In the genomic region with DNA sequence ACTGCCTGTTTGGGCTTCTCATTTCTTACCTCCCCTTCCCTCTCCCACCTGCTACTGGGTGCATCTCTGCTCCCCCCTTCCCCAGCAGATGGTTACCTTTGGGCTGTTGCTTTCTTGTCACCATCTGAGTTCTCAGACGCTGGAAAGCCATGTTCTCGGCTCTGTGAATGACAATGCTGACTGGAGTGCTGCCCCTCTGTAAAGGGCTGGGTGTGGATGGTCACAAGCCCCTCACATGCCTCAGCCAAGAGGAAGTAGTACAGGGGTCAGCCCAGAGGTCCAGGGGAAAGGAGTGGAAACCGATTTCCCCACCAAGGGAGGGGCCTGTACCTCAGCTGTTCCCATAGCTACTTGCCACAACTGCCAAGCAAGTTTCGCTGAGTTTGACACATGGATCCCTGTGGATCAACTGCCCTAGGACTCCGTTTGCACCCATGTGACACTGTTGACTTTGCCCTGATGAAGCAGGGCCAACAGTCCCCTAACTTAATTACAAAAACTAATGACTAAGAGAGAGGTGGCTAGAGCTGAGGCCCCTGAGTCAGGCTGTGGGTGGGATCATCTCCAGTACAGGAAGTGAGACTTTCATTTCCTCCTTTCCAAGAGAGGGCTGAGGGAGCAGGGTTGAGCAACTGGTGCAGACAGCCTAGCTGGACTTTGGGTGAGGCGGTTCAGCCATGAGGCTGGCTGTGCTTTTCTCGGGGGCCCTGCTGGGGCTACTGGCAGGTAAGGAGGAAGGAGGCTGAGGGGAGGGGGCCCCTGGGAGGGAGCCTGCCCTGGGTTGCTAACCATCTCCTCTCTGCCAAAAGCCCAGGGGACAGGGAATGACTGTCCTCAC, we compare ENCODE assay signal across 8 cellular contexts. TPM values are rescaled to one million over a fixed set of nuclear protein-coding genes. Genes with fewer than 3 reads are reported as not detected.
DNase-seq lines count a peak whose midpoint lies in the region; ATAC-seq, FAIRE-seq and TF ChIP-seq lines count a peak whose summit lies in the region.

A gene with protein sequence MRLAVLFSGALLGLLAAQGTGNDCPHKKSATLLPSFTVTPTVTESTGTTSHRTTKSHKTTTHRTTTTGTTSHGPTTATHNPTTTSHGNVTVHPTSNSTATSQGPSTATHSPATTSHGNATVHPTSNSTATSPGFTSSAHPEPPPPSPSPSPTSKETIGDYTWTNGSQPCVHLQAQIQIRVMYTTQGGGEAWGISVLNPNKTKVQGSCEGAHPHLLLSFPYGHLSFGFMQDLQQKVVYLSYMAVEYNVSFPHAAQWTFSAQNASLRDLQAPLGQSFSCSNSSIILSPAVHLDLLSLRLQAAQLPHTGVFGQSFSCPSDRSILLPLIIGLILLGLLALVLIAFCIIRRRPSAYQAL (plus strand): TSS at position 638 of the 838 bp plus-strand sequence. CDS start 40 bp downstream, at position 678.

- WGBS in H1 (ENCODE audit: extremely low coverage in 1 of 2, insufficient coverage in 1 of 2, insufficient read length in 1 of 2, insufficient replicate concordance in 2 of 2, low coverage in 1 of 2, low lambda C conversion rate in 2 of 2, missing lambda C conversion rate in 1 of 2), 2 experiments, result 51% methylated on average over 7 of the region's 7 CpGs; no CpG with 5 or more reads in 1 of the 2 experiments

- no peaks in the 10 kb centered on the region for H3K27me3 Mint-ChIP-seq in mesothelial cell of epicardium (ENCODE audit: low read depth)

- no peak for TF ChIP-seq CTCF in NB4 (IDR thresholded peaks at IDR 0.05; ENCODE audit: low read depth, low read length)
- no peak for TF ChIP-seq CTCF in H1 (IDR thresholded peaks at IDR 0.05; ENCODE audit: control extremely low read depth in 1 of 3, insufficient read depth in 1 of 3, low read depth in 1 of 3, low read length in 3 of 3)
- TF ChIP-seq CTCF in mesothelial cell of epicardium (IDR thresholded peaks at IDR 0.05; ENCODE audit: unreplicated experiment), result no peak

- H2BK5ac ChIP-seq in H1 (ENCODE audit: low read depth, low read length), result peak within 1 kb of the TSS; percentile 56

- CTCF ChIA-PET in H1 (lab: Charles Lee; ENCODE audit: partially characterized antibody), result interaction anchor here (1.0 to 3.0 kb wide), 6 partner anchors 10 to 109 kb away, joined by 3 to 17 read pairs (median 7); a partner anchor contains a TSS

- peaks cover 38 to 49% (median 44%) of the 10 kb centered on the region in 4 experiments for H3K36me3 ChIP-seq in H1 (ENCODE audit: control insufficient read depth in 2 of 4, insufficient read depth in 4 of 4, low read length in 3 of 4)

- H3K18ac ChIP-seq in H1 (ENCODE audit: extremely low read depth, low read length), result no peak within 1 kb of the TSS

- H4K5ac ChIP-seq in H1 (ENCODE audit: insufficient read length, low read depth, low read length), result no peak within 1 kb of the TSS

- no peak within 1 kb of the TSS for H2BK120ac ChIP-seq in H1 (replicated peaks; ENCODE audit: low read depth, low read length)

- peak within 1 kb of the TSS; percentile 18 for H3K27ac ChIP-seq in H1 (ENCODE audit: low read depth, low read length)

- peaks cover 44% of the 10 kb centered on the region for H3K36me3 Mint-ChIP-seq in mesothelial cell of epicardium

- TF ChIP-seq POLR2A in NB4 (IDR thresholded peaks at IDR 0.05; ENCODE audit: extremely low read depth, insufficient read length), result peak; percentile 70
- peak; percentile 95 to 97 for TF ChIP-seq POLR2A in H1 (IDR thresholded peaks at IDR 0.05; ENCODE audit: control extremely low read depth in 1 of 2, low read depth in 2 of 2, low read length in 2 of 2)

- H3K14ac ChIP-seq in H1 (ENCODE audit: insufficient read length), result no peak within 1 kb of the TSS

- peak within 1 kb of the TSS; percentile 93 for H3K27ac Mint-ChIP-seq in mesothelial cell of epicardium

- FAIRE-seq in H1 (lab: Jason Lieb, UNC), result no peak

- peaks cover 8% of the 10 kb centered on the region; the same call in 1 of the 2 replicates for H3K23me2 ChIP-seq in H1 (ENCODE audit: low read depth, low read length)

- 0 out of 2 replicates have a peak within 1 kb of the TSS, but pooled peaks have one; percentile 63 for H2BK15ac ChIP-seq in H1 (ENCODE audit: low read length)

- no peak within 1 kb of the TSS for H4K91ac ChIP-seq in H1 (replicated peaks; ENCODE audit: insufficient read length, low read length)

- peaks cover 22 to 25% of the 10 kb centered on the region in 2 experiments for H4K20me1 ChIP-seq in H1 (replicated peaks in 1 of 2; ENCODE audit: control insufficient read depth in 1 of 2, insufficient read depth in 2 of 2, low read length in 2 of 2)

- ATAC-seq in GM21423 (IDR thresholded peaks at IDR 0.05; ENCODE audit: unreplicated experiment), result peak; percentile 33

- DNase-seq in CD1c-positive myeloid dendritic cell (ENCODE audit: extremely low spot score) (peak; percentile 96), NB4 (ENCODE audit: low read depth) (peak; percentile 94), H1 (ENCODE audit: low read depth in 1 of 2, low spot score in 2 of 2) (peak in 1 of 2 experiments; percentile 77), mesothelial cell of epicardium (ENCODE audit: low spot score in 2 of 2, unreplicated experiment in 2 of 2) (no peak), cerebellar nuclear complex (lab: John Stamatoyannopoulos, UW) (no peak)
- DNase-seq in activated CD4-positive, alpha-beta T cell treated with anti-CD3 and anti-CD28 coated beads, Interleukin-2, amount 50 U/mL, for 1 hour, result peak; percentile 26
- peak; percentile 57 to 80 for DNase-seq in stimulated activated CD8-positive, alpha-beta memory T cell treated with anti-CD3 and anti-CD28 coated beads, Interleukin-7, amount 100 ng/mL, for 48 hours (ENCODE audit: extremely low read depth in 1 of 2, low read depth in 1 of 2)

- no peak within 1 kb of the TSS for H2AFZ ChIP-seq in H1 (ENCODE audit: low read length)

- H3K4me1 Mint-ChIP-seq in mesothelial cell of epicardium, result peaks cover 45% of the 10 kb centered on the region

- H3K9me3 ChIP-seq in H1 (ENCODE audit: insufficient read depth in 2 of 2, low read depth in 1 of 2, low read length in 1 of 2), result no peaks in the 10 kb centered on the region

- TF ChIP-seq EP300 in H1 (IDR thresholded peaks at IDR 0.05; ENCODE audit: borderline replicate concordance in 1 of 2, low read depth in 2 of 2, low read length in 2 of 2), result no peak

- no peak within 1 kb of the TSS for H3K23ac ChIP-seq in H1 (ENCODE audit: insufficient read length)

- H2BK12ac ChIP-seq in H1 (ENCODE audit: low read depth, low read length), result peak within 1 kb of the TSS; percentile 17; the same call in 1 of the 2 replicates

- H3K56ac ChIP-seq in H1 (replicated peaks; ENCODE audit: insufficient read length, low read depth, low read length), result no peak within 1 kb of the TSS

- H4K8ac ChIP-seq in H1 (ENCODE audit: extremely low read depth, insufficient read depth, low read length), result no peak within 1 kb of the TSS; the same call in 1 of the 2 replicates

- H3K79me2 ChIP-seq in H1 (ENCODE audit: control insufficient read depth in 1 of 2, insufficient read depth in 2 of 2, low read length in 2 of 2), result peaks cover 12 to 22% of the 10 kb centered on the region in 2 experiments

- H3K9ac ChIP-seq in H1 (replicated peaks in 1 of 4; ENCODE audit: extremely low read depth in 1 of 4, low read depth in 3 of 4, low read length in 3 of 4), result no peak within 1 kb of the TSS

- peak within 1 kb of the TSS; percentile 46 for H3K4me3 ChIP-seq in NB4 (ENCODE audit: low read depth, low read length)
- H3K4me3 ChIP-seq in H1 (ENCODE audit: extremely low read depth in 1 of 4, insufficient read depth in 2 of 4, low read depth in 3 of 4, low read length in 4 of 4), result no peak within 1 kb of the TSS

- no peak for TF ChIP-seq RAD21 in H1 (IDR thresholded peaks at IDR 0.05 in 1 of 2, conservative IDR thresholded peaks at IDR 0.05 in 1 of 2; ENCODE audit: low read depth in 2 of 2, low read length in 2 of 2)

- no peak within 1 kb of the TSS; the same call in 1 of the 2 replicates for H2AK5ac ChIP-seq in H1 (ENCODE audit: low read depth, low read length)

- H3K4me1 ChIP-seq in H1 (replicated peaks in 1 of 4; ENCODE audit: control insufficient read depth in 3 of 4, insufficient read depth in 4 of 4, low read length in 3 of 4), result peaks cover 4 to 16% (median 11%) of the 10 kb centered on the region in 4 experiments; a peak in 6 of 7 replicates

- 0 out of 4 replicates have a peak within 1 kb of the TSS, but pooled peaks of 1 of the 2 experiments have one; percentile 14 for H3K4me2 ChIP-seq in H1 (ENCODE audit: insufficient read depth in 1 of 2, low read depth in 2 of 2, low read length in 2 of 2)

- H3K79me1 ChIP-seq in H1 (ENCODE audit: low read depth, low read length), result peaks cover 7% of the 10 kb centered on the region; the same call in 1 of the 2 replicates

- H2BK20ac ChIP-seq in H1 (ENCODE audit: low read length), result peak within 1 kb of the TSS; percentile 40; the same call in 1 of the 2 replicates

- H3K27me3 ChIP-seq in H1 (replicated peaks in 1 of 4; ENCODE audit: control insufficient read depth in 3 of 4, extremely low read depth in 1 of 4, insufficient read depth in 3 of 4, low read length in 3 of 4), result no peaks in the 10 kb centered on the region

- no peaks in the 10 kb centered on the region for H3K9me3 Mint-ChIP-seq in mesothelial cell of epicardium

- H3K4me3 Mint-ChIP-seq in mesothelial cell of epicardium, result no peak within 1 kb of the TSS

- H3K4ac ChIP-seq in H1 (replicated peaks; ENCODE audit: insufficient read length, low read depth, low read length), result no peak within 1 kb of the TSS

- POLR2A ChIA-PET in H1 (lab: Charles Lee; ENCODE audit: partially characterized antibody), result interaction anchor here (0.8 to 37.5 kb wide), 20 partner anchors 3 to 337 kb away, joined by 3 to 1144 read pairs (median 5); a partner anchor contains a TSS

TF ChIP-seq in H1, 55 proteins besides CTCF, POLR2A, EP300 and RAD21 (continues in another document):
- TF ChIP-seq, protein P1, sequence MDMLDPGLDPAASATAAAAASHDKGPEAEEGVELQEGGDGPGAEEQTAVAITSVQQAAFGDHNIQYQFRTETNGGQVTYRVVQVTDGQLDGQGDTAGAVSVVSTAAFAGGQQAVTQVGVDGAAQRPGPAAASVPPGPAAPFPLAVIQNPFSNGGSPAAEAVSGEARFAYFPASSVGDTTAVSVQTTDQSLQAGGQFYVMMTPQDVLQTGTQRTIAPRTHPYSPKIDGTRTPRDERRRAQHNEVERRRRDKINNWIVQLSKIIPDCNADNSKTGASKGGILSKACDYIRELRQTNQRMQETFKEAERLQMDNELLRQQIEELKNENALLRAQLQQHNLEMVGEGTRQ (IDR thresholded peaks at IDR 0.05; ENCODE audit: low read length), result peak; percentile 50; the same call in 1 of the 2 replicates
- TF ChIP-seq POLR2AphosphoS5 (IDR thresholded peaks at IDR 0.05; ENCODE audit: low read depth, low read length), result peak; percentile 100

RNA-seq across cellular contexts. Expression of the gene that starts here (rescaled TPM):
- 0.31 TPM in 1 of 2 replicates, not detected in the other for total RNA-seq in H1 (2021; fragmentation: NEBNext Ultra II Directional; extraction: Animal tissue kit (Norgen Biotek cat#: 25700))
- polyA plus RNA-seq in H1 (2011; rRNA removed), result 0.18 and 0.35 TPM in 2 replicates
- polyA plus RNA-seq in H1 (2011; cell fraction: cytosol; rRNA removed), result 0.22 TPM
- polyA plus RNA-seq in H1 (2011; cell fraction: nucleus; rRNA removed), result 0.66 TPM
- polyA plus RNA-seq in H1 (2012, experiment 1 of 2), result 0.32 to 0.34 TPM in 2 of 4 replicates, not detected in the others
- not detected for polyA plus RNA-seq in H1 (2012, experiment 2 of 2)
- polyA plus RNA-seq in H1 (2013, experiment 1 of 2), result 0.16 TPM
- 0.18 TPM for polyA plus RNA-seq in H1 (2013, experiment 2 of 2)
- polyA minus RNA-seq in H1 (2011; rRNA and poly(A)+ RNA removed), result 0.83 and 1.8 TPM in 2 replicates
- not detected for polyA minus RNA-seq in H1 (2011; cell fraction: cytosol; rRNA and poly(A)+ RNA removed)
- polyA minus RNA-seq in H1 (2011; cell fraction: nucleus; rRNA and poly(A)+ RNA removed), result not detected
- total RNA-seq in mesothelial cell of epicardium, result 0.44 to 0.86 TPM (median 0.78 TPM) in 3 replicates

Comparison
In these comparisons a context has a peak if more than half of its experiments do, and no peak if none do; other contexts are left out.
1. DNase-seq: peak in CD1c-positive myeloid dendritic cell (single experiment), NB4 (single experiment), activated CD4-positive, alpha-beta T cell treated with anti-CD3 and anti-CD28 coated beads, Interleukin-2, amount 50 U/mL, for 1 hour (single experiment) and stimulated activated CD8-positive, alpha-beta memory T cell treated with anti-CD3 and anti-CD28 coated beads, Interleukin-7, amount 100 ng/mL, for 48 hours (2 of 2); none in mesothelial cell of epicardium (0 of 2) and cerebellar nuclear complex (0 of 2).